In the genomic region with DNA sequence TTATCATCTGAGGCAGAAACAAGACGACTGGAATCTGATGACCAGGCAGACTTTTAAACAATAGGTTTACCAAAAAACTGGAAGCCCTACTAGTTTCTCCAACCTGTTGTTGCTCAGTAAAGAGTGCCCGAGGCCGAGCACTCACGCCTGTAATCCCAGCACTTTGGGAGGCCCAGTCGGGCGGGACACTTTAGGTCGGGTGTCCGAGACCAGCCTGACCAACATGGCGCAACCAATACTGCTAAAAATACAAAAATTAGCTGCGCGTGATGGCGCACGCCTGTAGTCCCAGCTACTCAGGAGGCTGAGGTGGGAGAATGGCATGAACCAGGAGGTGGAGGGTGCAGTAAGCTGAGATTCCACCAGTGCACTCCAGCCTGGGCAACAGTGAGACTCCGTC, we compare ENCODE assay signal across 9 cellular contexts. TPM values are rescaled to one million over a fixed set of nuclear protein-coding genes. Genes with fewer than 3 reads are reported as not detected.
DNase-seq lines count a peak whose midpoint lies in the region; ATAC-seq, FAIRE-seq and TF ChIP-seq lines count a peak whose summit lies in the region.
"Had no signal": no experiment of that assay in that cellular context is flagged by ENCODE, and none has a peak within 500 bp of the region (broad histone marks: within the 10 kb centered on the region; RNA-seq: fewer than 3 reads in every experiment).

No MANE protein-coding gene starts in this region.

- no peaks in the 10 kb centered on the region for H3K27me3 Mint-ChIP-seq in activated CD4-positive, alpha-beta T cell treated with anti-CD3 and anti-CD28 coated beads, Interleukin-2, amount 10 ng/mL, durations not matched to agents 7 days and 5 days
- H3K27me3 Mint-ChIP-seq in activated naive CD8-positive, alpha-beta T cell treated with anti-CD3 and anti-CD28 coated beads, Interleukin-2, amount 10 ng/mL, durations not matched to agents 7 days and 5 days, result no peaks in the 10 kb centered on the region

- H3K4me1 Mint-ChIP-seq in activated CD4-positive, alpha-beta T cell treated with anti-CD3 and anti-CD28 coated beads, Interleukin-2, amount 10 ng/mL, durations not matched to agents 7 days and 5 days, result peaks cover 42% of the 10 kb centered on the region
- peaks cover 34% of the 10 kb centered on the region for H3K4me1 Mint-ChIP-seq in activated naive CD8-positive, alpha-beta T cell treated with anti-CD3 and anti-CD28 coated beads, Interleukin-2, amount 10 ng/mL, durations not matched to agents 7 days and 5 days

- H3K4me3 Mint-ChIP-seq in activated CD4-positive, alpha-beta T cell treated with anti-CD3 and anti-CD28 coated beads, Interleukin-2, amount 10 ng/mL, durations not matched to agents 7 days and 5 days, result peak overlapping the region; percentile 87
- H3K4me3 Mint-ChIP-seq in activated naive CD8-positive, alpha-beta T cell treated with anti-CD3 and anti-CD28 coated beads, Interleukin-2, amount 10 ng/mL, durations not matched to agents 7 days and 5 days, result peak overlapping the region; percentile 97

- H3K9ac ChIP-seq in kidney (ENCODE audit: low read length in 2 of 2), result peak overlapping the region; percentile 73 to 86

- H3K9me3 ChIP-seq in kidney (ENCODE audit: control insufficient read depth in 1 of 2, low read length in 2 of 2) (no peaks in the 10 kb centered on the region), thymus (ENCODE audit: control insufficient read depth) (no peaks in the 10 kb centered on the region)

- TF ChIP-seq CTCF in kidney (IDR thresholded peaks at IDR 0.05; ENCODE audit: borderline replicate concordance, extremely low read depth, insufficient read depth), result no peak

- no peak for ATAC-seq in activated naive CD8-positive, alpha-beta T cell treated with anti-CD3 and anti-CD28 coated beads, Interleukin-2, amount 10 ng/mL, durations not matched to agents 7 days and 5 days (ENCODE audit: low read depth)
- ATAC-seq in HG03108 (IDR thresholded peaks at IDR 0.05; ENCODE audit: unreplicated experiment), result no peak

- FAIRE-seq in kidney (lab: Jason Lieb, UNC), result no peak

- H3K27ac ChIP-seq in kidney (ENCODE audit: low read depth in 2 of 2, low read length in 2 of 2) (peak overlapping the region in 1 of 2 donors; percentile 89), thymus (ENCODE audit: low read depth) (no peak overlapping the region)

- POLR2A ChIA-PET in activated CD4-positive, alpha-beta T cell treated with anti-CD3 and anti-CD28 coated beads, Interleukin-2, amount 10 ng/mL, durations not matched to agents 7 days and 5 days (lab: Charles Lee), result no interaction called here
- POLR2A ChIA-PET in activated naive CD8-positive, alpha-beta T cell treated with anti-CD3 and anti-CD28 coated beads, Interleukin-2, amount 10 ng/mL, durations not matched to agents 7 days and 5 days (lab: Charles Lee), result interaction anchor here (0.5 to 2.4 kb wide), 11 partner anchors 33 to 871 kb away, joined by 3 to 25 read pairs (median 5); partner anchors contain the start of genes DTX3L, FAM162A, HCLS1 and HSPBAP1

- peak overlapping the region; percentile 80 to 97 for H3K4me3 ChIP-seq in kidney (ENCODE audit: low read length in 2 of 2)
- peak overlapping the region; percentile 95 for H3K4me3 ChIP-seq in thymus (ENCODE audit: low read length)

- CTCF ChIA-PET in activated CD4-positive, alpha-beta T cell treated with anti-CD3 and anti-CD28 coated beads, Interleukin-2, amount 10 ng/mL, durations not matched to agents 7 days and 5 days (lab: Charles Lee), result interaction anchor here (0.6 to 4.0 kb wide), 7 partner anchors 10 to 765 kb away, joined by 3 to 14 read pairs (median 4); partner anchors contain the start of genes DTX3L, FAM162A, MIX23 and PARP9

- no peak for DNase-seq in activated CD4-positive, alpha-beta T cell treated with anti-CD3 and anti-CD28 coated beads, Interleukin-2, amount 10 ng/mL, durations not matched to agents 7 days and 5 days
- DNase-seq in activated CD4-positive, alpha-beta T cell treated with anti-CD3 and anti-CD28 coated beads for 48 hours, result no peak
- no peak for DNase-seq in activated naive CD8-positive, alpha-beta T cell treated with anti-CD3 and anti-CD28 coated beads, Interleukin-2, amount 10 ng/mL, durations not matched to agents 7 days and 5 days
- DNase-seq in kidney, result no peak
- DNase-seq in NCI-H748 (lab: John Stamatoyannopoulos, UW; ENCODE audit: unreplicated experiment), result no peak
- no peak for DNase-seq in NCI-H510A treated with DMSO at 0.1 percent for 48 hours (lab: John Stamatoyannopoulos, UW)
- DNase-seq: SHP77 had no signal

- peaks cover 36% of the 10 kb centered on the region for H3K36me3 Mint-ChIP-seq in activated CD4-positive, alpha-beta T cell treated with anti-CD3 and anti-CD28 coated beads, Interleukin-2, amount 10 ng/mL, durations not matched to agents 7 days and 5 days (ENCODE audit: low read depth)
- peaks cover 21% of the 10 kb centered on the region for H3K36me3 Mint-ChIP-seq in activated naive CD8-positive, alpha-beta T cell treated with anti-CD3 and anti-CD28 coated beads, Interleukin-2, amount 10 ng/mL, durations not matched to agents 7 days and 5 days

- peaks cover 0 to 4% of the 10 kb centered on the region in 2 donors for H3K36me3 ChIP-seq in kidney (ENCODE audit: control insufficient read depth in 1 of 2, insufficient read depth in 2 of 2, low read length in 2 of 2)
- H3K36me3 ChIP-seq in thymus (ENCODE audit: control insufficient read depth, insufficient read depth), result peaks cover 3% of the 10 kb centered on the region

- H3K27ac Mint-ChIP-seq in activated CD4-positive, alpha-beta T cell treated with anti-CD3 and anti-CD28 coated beads, Interleukin-2, amount 10 ng/mL, durations not matched to agents 7 days and 5 days, result peak overlapping the region; percentile 98
- H3K27ac Mint-ChIP-seq in activated naive CD8-positive, alpha-beta T cell treated with anti-CD3 and anti-CD28 coated beads, Interleukin-2, amount 10 ng/mL, durations not matched to agents 7 days and 5 days, result peak overlapping the region; percentile 98

- intact Hi-C loops in kidney (cut with DNase I), result no loop called here

- no peaks in the 10 kb centered on the region for H3K9me3 Mint-ChIP-seq in activated CD4-positive, alpha-beta T cell treated with anti-CD3 and anti-CD28 coated beads, Interleukin-2, amount 10 ng/mL, durations not matched to agents 7 days and 5 days
- no peaks in the 10 kb centered on the region for H3K9me3 Mint-ChIP-seq in activated naive CD8-positive, alpha-beta T cell treated with anti-CD3 and anti-CD28 coated beads, Interleukin-2, amount 10 ng/mL, durations not matched to agents 7 days and 5 days

- 75% methylated on average over 14 of the region's 14 CpGs for WGBS in thymus

- H3K4me1 ChIP-seq in kidney (ENCODE audit: control insufficient read depth in 1 of 2, insufficient read depth in 1 of 2, low read depth in 1 of 2, low read length in 2 of 2), result peaks cover 12 to 15% of the 10 kb centered on the region in 2 donors
- peaks cover 15% of the 10 kb centered on the region for H3K4me1 ChIP-seq in thymus (ENCODE audit: control insufficient read depth, insufficient read depth, low read length)

- H3K27me3 ChIP-seq in thymus (ENCODE audit: control insufficient read depth, insufficient read depth), result no peaks in the 10 kb centered on the region

RNA-seq across cellular contexts. Expression of gene WDR5B, which starts 1.1 kb away (rescaled TPM):
- total RNA-seq in activated CD4-positive, alpha-beta T cell treated with anti-CD3 and anti-CD28 coated beads, Interleukin-2, amount 10 ng/mL, durations not matched to agents 7 days and 5 days, result 1 to 10 TPM; 5.1 to 5.8 TPM
- 1 to 10 TPM; 6.6 to 7.6 TPM for total RNA-seq in activated naive CD8-positive, alpha-beta T cell treated with anti-CD3 and anti-CD28 coated beads, Interleukin-2, amount 10 ng/mL, durations not matched to agents 7 days and 5 days
- 8.8 TPM for total RNA-seq in kidney
- polyA plus RNA-seq in kidney (ENCODE audit: insufficient read depth, low read depth, low replicate concordance) (3.8 TPM), thymus (10.0 TPM)

RNA-seq across cellular contexts. Expression of gene FAM162A, which starts 33.0 kb away (rescaled TPM):
- 10 to 100 TPM; 48.3 to 48.4 TPM for total RNA-seq in activated CD4-positive, alpha-beta T cell treated with anti-CD3 and anti-CD28 coated beads, Interleukin-2, amount 10 ng/mL, durations not matched to agents 7 days and 5 days
- total RNA-seq in activated naive CD8-positive, alpha-beta T cell treated with anti-CD3 and anti-CD28 coated beads, Interleukin-2, amount 10 ng/mL, durations not matched to agents 7 days and 5 days, result 100 to 1,000 TPM; 122 to 123 TPM
- total RNA-seq in kidney, result 46.6 TPM
- polyA plus RNA-seq in kidney (ENCODE audit: insufficient read depth, low read depth, low replicate concordance) (213 TPM), thymus (69.5 TPM)

RNA-seq across cellular contexts. Expression of gene MIX23, which starts 33.9 kb away (rescaled TPM):
- total RNA-seq in activated CD4-positive, alpha-beta T cell treated with anti-CD3 and anti-CD28 coated beads, Interleukin-2, amount 10 ng/mL, durations not matched to agents 7 days and 5 days, result 10 to 100 TPM; 29.4 to 43.1 TPM
- 10 to 100 TPM; 33.6 to 34.4 TPM for total RNA-seq in activated naive CD8-positive, alpha-beta T cell treated with anti-CD3 and anti-CD28 coated beads, Interleukin-2, amount 10 ng/mL, durations not matched to agents 7 days and 5 days
- 27.9 TPM for total RNA-seq in kidney
- 84.0 TPM for polyA plus RNA-seq in kidney (ENCODE audit: insufficient read depth, low read depth, low replicate concordance)
- 33.8 TPM for polyA plus RNA-seq in thymus
